13 cellular contexts compared by ENCODE assay signal in the genomic region with DNA sequence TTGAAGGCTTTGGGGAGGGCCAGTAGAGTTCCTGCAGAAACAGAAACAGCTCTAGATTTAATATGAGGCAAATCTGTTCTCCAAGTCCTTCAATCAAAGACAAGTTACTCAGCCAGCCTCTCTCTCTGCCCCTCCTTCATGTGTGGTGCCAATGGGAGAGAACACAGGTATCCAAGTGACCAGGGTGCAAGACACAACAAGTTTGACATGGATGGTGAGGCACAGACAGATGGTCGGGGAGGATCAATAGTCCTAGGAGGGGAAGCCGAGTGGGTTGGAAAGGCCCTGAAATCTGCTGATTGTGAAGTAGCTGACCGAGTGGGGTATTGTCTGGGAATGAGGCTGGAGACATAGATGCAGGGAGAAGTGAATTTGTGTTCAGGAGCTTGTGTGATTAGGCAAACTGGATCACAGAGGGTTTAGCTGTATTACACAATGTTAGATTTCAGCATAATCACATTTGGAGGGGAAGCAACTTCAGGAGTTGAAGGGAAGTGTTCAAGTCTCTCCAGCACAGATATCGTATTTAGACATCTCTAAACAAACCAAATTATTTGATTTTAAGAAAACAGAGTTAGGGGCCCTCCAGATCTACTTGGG. TPM values are rescaled to one million over a fixed set of nuclear protein-coding genes. Genes with fewer than 3 reads are reported as not detected.
DNase-seq lines count a peak whose midpoint lies in the region; ATAC-seq and TF ChIP-seq lines count a peak whose summit lies in the region.
"Had no signal": no experiment of that assay in that cellular context is flagged by ENCODE, and none has a peak within 500 bp of the region (broad histone marks: within the 10 kb centered on the region; RNA-seq: fewer than 3 reads in every experiment).

No MANE protein-coding gene starts in this region.

- H3K4me1 ChIP-seq in breast epithelium (no peaks in the 10 kb centered on the region), lower lobe of right lung (peaks cover 22% of the 10 kb centered on the region), uterus (no peaks in the 10 kb centered on the region)
- H3K4me1 ChIP-seq: BE2C had no signal

- peak in 1 of 2 donors; percentile 45 for ATAC-seq in activated naive CD4-positive, alpha-beta T cell treated with anti-CD3 and anti-CD28 coated beads, Interleukin-2, amount 50 U/mL, for 72 hours
- ATAC-seq in lower lobe of right lung (peak in 1 of 2 donors; percentile 32), GM18502 (IDR thresholded peaks at IDR 0.05; ENCODE audit: poor library complexity, unreplicated experiment) (no peak), HG02759 (IDR thresholded peaks at IDR 0.05; ENCODE audit: unreplicated experiment) (no peak)
- ATAC-seq: sciatic nerve had no signal

- no peaks in the 10 kb centered on the region for H3K4me1 Mint-ChIP-seq in MCF 10A (ENCODE audit: insufficient read depth, unreplicated experiment)

- intact Hi-C loops in breast epithelium (cut with DNase I; ENCODE audit: low total_unique reads), result no loop called here
- intact Hi-C loops in MCF 10A (cut with micrococcal nuclease), result no loop called here
- intact Hi-C loops in lower lobe of right lung (cut with DNase I), result no loop called here
- intact Hi-C loops in uterus (cut with DNase I; ENCODE audit: low total_unique reads), result no loop called here

- H3K27me3 Mint-ChIP-seq in MCF 10A (ENCODE audit: insufficient read depth, unreplicated experiment), result peaks cover 20% of the 10 kb centered on the region

- no peak overlapping the region for H3K27ac Mint-ChIP-seq in MCF 10A (ENCODE audit: low read depth, unreplicated experiment)
- peak overlapping the region; percentile 67 to 85 for H3K27ac Mint-ChIP-seq in activated naive CD4-positive, alpha-beta T cell treated with anti-CD3 and anti-CD28 coated beads, Interleukin-2, amount 50 U/mL, for 72 hours

- CTCF ChIA-PET in MCF 10A (lab: Yijun Ruan, JAX), result interaction anchor here (0.9 kb wide), 1 partner anchor 269 kb away, joined by 3 read pairs; no protein-coding TSS in a partner anchor

- POLR2A ChIA-PET in MCF 10A (lab: Yijun Ruan, JAX), result interaction anchor here (0.6 kb wide), 1 partner anchor 1788 kb away, joined by 3 read pairs; no protein-coding TSS in a partner anchor

- TF ChIP-seq POLR2A in breast epithelium (IDR thresholded peaks at IDR 0.05), result no peak
- no peak for TF ChIP-seq POLR2A in uterus (IDR thresholded peaks at IDR 0.05)

- H3K36me3 ChIP-seq in breast epithelium (no peaks in the 10 kb centered on the region), lower lobe of right lung (peaks cover 29% of the 10 kb centered on the region), uterus (no peaks in the 10 kb centered on the region)
- H3K36me3 ChIP-seq: BE2C had no signal

- DNase-seq in breast epithelium (ENCODE audit: low spot score in 2 of 2) (no peak), MCF 10A (ENCODE audit: unreplicated experiment) (no peak), lower lobe of right lung (no peak), uterus (no peak), NK-92 (lab: John Stamatoyannopoulos, UW; ENCODE audit: unreplicated experiment) (no peak)
- peak in 1 of 2 donors; percentile 21 for DNase-seq in activated naive CD4-positive, alpha-beta T cell treated with anti-CD3 and anti-CD28 coated beads, Interleukin-2, amount 50 U/mL, for 72 hours (ENCODE audit: low spot score in 2 of 2)
- DNase-seq: BE2C, NCI-H2029 had no signal

- no peak for TF ChIP-seq CTCF in breast epithelium (IDR thresholded peaks at IDR 0.05)
- TF ChIP-seq CTCF in MCF 10A (IDR thresholded peaks at IDR 0.05; ENCODE audit: unreplicated experiment), result no peak
- no peak for TF ChIP-seq CTCF in lower lobe of right lung (IDR thresholded peaks at IDR 0.05)
- TF ChIP-seq CTCF in uterus (IDR thresholded peaks at IDR 0.05), result no peak

- H3K36me3 Mint-ChIP-seq in MCF 10A (ENCODE audit: insufficient read depth, unreplicated experiment), result no peaks in the 10 kb centered on the region
- peaks cover 58 to 84% of the 10 kb centered on the region in 2 donors for H3K36me3 Mint-ChIP-seq in activated naive CD4-positive, alpha-beta T cell treated with anti-CD3 and anti-CD28 coated beads, Interleukin-2, amount 50 U/mL, for 72 hours

- BruUV-seq in MCF 10A (replicated peaks; lab: Mats Ljungman, UMichigan), result no TSS peak

- no peak overlapping the region for H3K4me3 Mint-ChIP-seq in MCF 10A (ENCODE audit: unreplicated experiment)

- H3K27me3 ChIP-seq in breast epithelium (no peaks in the 10 kb centered on the region), lower lobe of right lung (ENCODE audit: low read depth) (no peaks in the 10 kb centered on the region), uterus (no peaks in the 10 kb centered on the region)

- H3K9me3 ChIP-seq in breast epithelium, result peaks cover 4 to 7% of the 10 kb centered on the region in 2 donors
- H3K9me3 ChIP-seq in lower lobe of right lung, result peaks cover 3% of the 10 kb centered on the region
- H3K9me3 ChIP-seq in uterus, result no peaks in the 10 kb centered on the region
- H3K9me3 ChIP-seq: BE2C had no signal

- H3K4me3 ChIP-seq in breast epithelium, result peak overlapping the region; percentile 39 to 63 (median 46)
- H3K4me3 ChIP-seq in lower lobe of right lung, result peak overlapping the region; percentile 67
- peak overlapping the region; percentile 9 to 27 for H3K4me3 ChIP-seq in uterus

- peak overlapping the region in 1 of 2 donors; percentile 79 for H3K27ac ChIP-seq in breast epithelium
- H3K27ac ChIP-seq in lower lobe of right lung, result peak overlapping the region; percentile 85
- H3K27ac ChIP-seq in uterus, result peak overlapping the region; percentile 24 to 80

- H3K9me3 Mint-ChIP-seq in MCF 10A (ENCODE audit: unreplicated experiment), result no peaks in the 10 kb centered on the region
- H3K9me3 Mint-ChIP-seq in activated naive CD4-positive, alpha-beta T cell treated with anti-CD3 and anti-CD28 coated beads, Interleukin-2, amount 50 U/mL, for 72 hours, result peaks cover 7 to 13% of the 10 kb centered on the region in 2 donors

RNA-seq across cellular contexts. Expression of a gene that starts 1.5 kb away (rescaled TPM):
- total RNA-seq in breast epithelium (1 to 10 TPM; 3.5 to 9.0 (median 6.6) TPM), MCF 10A (2022) (not detected in 2 replicates), lower lobe of right lung (18.8 TPM), uterus (10 to 100 TPM in 2 of 4 donors, 1 to 10 TPM in 2; 4.0 to 19.1 (median 9.9) TPM)
- 10 to 100 TPM in 1 of 2 donors, 1 to 10 TPM in 1; 3.1 to 10.7 TPM for total RNA-seq in activated naive CD4-positive, alpha-beta T cell treated with anti-CD3 and anti-CD28 coated beads, Interleukin-2, amount 50 U/mL, for 72 hours
- total RNA-seq: HT-29, RPMI7951 had no signal

RNA-seq across cellular contexts. Expression of a gene that starts 19.3 kb away (rescaled TPM):
- total RNA-seq in breast epithelium (10 to 100 TPM; 18.7 to 36.0 (median 30.5) TPM), MCF 10A (2022) (not detected in 2 replicates), lower lobe of right lung (31.9 TPM), uterus (100 to 1,000 TPM in 1 of 4 donors, 10 to 100 TPM in 3; 20.4 to 103 (median 31.9) TPM)
- 100 to 1,000 TPM in 1 of 2 donors, 10 to 100 TPM in 1; 73.1 to 115 TPM for total RNA-seq in activated naive CD4-positive, alpha-beta T cell treated with anti-CD3 and anti-CD28 coated beads, Interleukin-2, amount 50 U/mL, for 72 hours
- total RNA-seq: HT-29, RPMI7951 had no signal

RNA-seq across cellular contexts. Expression of a gene that starts 32.4 kb away (rescaled TPM):
- 10 to 100 TPM in 2 of 3 donors, 1 to 10 TPM in 1; 9.2 to 18.2 (median 10.7) TPM for total RNA-seq in breast epithelium
- not detected in 2 replicates for total RNA-seq in MCF 10A (2022)
- 10 to 100 TPM; 47.8 to 56.5 TPM for total RNA-seq in activated naive CD4-positive, alpha-beta T cell treated with anti-CD3 and anti-CD28 coated beads, Interleukin-2, amount 50 U/mL, for 72 hours
- 46.9 TPM for total RNA-seq in lower lobe of right lung
- 10 to 100 TPM; 20.1 to 59.7 (median 35.1) TPM for total RNA-seq in uterus
- total RNA-seq: HT-29 had no signal

Comparison
In these comparisons a context has a peak if more than half of its experiments do, and no peak if none do; other contexts are left out.
1. RNA of a gene that starts 19.3 kb away (total RNA-seq): 73.1 to 115 TPM in activated naive CD4-positive, alpha-beta T cell treated with anti-CD3 and anti-CD28 coated beads, Interleukin-2, amount 50 U/mL, for 72 hours, 20.4 to 103 TPM in uterus, 31.9 TPM in lower lobe of right lung (single experiment) and 18.7 to 36.0 TPM in breast epithelium; not detected in MCF 10A; every median in the first group is over 10 times any median in the second.
2. Peak in every context shown above with its lines, with median percentiles within 50 percentile points of each other: H3K4me3 ChIP-seq.